In the genomic region with DNA sequence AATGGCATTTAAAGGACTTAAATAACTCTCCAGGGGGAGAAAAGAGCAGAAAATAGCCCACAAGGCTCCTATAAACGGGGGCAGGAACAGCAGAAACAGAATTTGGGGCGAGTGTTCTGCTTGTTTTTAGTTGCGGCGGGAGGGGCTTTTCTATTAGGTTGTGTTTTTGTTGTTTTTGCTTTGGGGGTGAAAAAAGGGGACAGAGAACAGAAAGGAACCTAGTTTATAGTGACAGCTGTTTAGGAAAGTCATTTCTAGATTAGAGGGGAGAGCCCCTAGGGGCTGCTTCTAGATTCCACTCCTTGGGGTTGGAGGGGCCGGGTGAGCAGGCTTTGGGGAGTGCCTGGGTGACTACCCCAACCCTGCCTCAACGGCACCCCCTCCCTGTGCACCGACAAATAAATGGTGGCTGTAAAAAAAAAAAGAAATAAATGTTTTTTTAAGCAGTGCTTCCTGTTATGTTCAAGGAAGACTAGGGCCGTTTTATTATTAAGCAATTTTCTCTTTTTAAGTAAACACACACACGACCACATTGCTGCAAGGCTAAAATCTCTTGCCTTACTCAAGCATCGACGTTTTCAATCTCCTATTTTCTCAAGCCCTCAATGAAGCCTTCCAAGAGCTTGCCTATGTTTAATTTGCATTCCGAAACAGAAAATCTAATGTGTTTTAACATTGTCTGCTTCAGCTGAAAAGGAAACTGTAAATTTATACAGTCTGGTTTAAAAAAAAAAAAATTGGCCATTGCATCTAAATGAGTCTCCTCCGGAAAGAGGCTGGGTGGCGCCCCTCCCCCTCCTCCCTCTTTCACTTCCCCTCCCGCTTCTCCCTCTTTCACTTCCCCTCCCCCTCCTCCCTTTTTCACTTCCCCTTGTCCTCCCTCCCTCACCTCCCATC, we compare ENCODE assay signal across 8 cellular contexts.
DNase-seq lines count a peak whose midpoint lies in the region; ATAC-seq and TF ChIP-seq lines count a peak whose summit lies in the region.

No MANE protein-coding gene starts in this region.

- ATAC-seq in GM21619 (IDR thresholded peaks at IDR 0.05; ENCODE audit: unreplicated experiment), result peak; percentile 86
- peak; percentile 90 for ATAC-seq in stimulated activated effector memory CD8-positive, alpha-beta T cell treated with anti-CD3 and anti-CD28 coated beads, Interleukin-12 subunit alpha, Interleukin-12 subunit beta, amount 100 ng/mL, for 72 hours

- H2AFZ ChIP-seq in KMS-11 (ENCODE audit: low read depth), result peak overlapping the region; percentile 69

- peak overlapping the region; percentile 67 for H3K4me3 Mint-ChIP-seq in stimulated activated effector memory CD8-positive, alpha-beta T cell treated with anti-CD3 and anti-CD28 coated beads, Interleukin-12 subunit alpha, Interleukin-12 subunit beta, amount 100 ng/mL, for 72 hours

- H4K20me1 ChIP-seq in KMS-11 (ENCODE audit: insufficient read depth), result no peaks in the 10 kb centered on the region

- H3K27ac ChIP-seq in KMS-11 (peak overlapping the region; percentile 95), caudate nucleus (ENCODE audit: low read depth, low read length) (peak overlapping the region; percentile 71)

- no peak for TF ChIP-seq POLR2A in lower leg skin (IDR thresholded peaks at IDR 0.05)

- no peaks in the 10 kb centered on the region for H3K27me3 ChIP-seq in KMS-11 (ENCODE audit: insufficient read depth, low read depth)

- peak overlapping the region; percentile 94 for H3K4me2 ChIP-seq in KMS-11

- H3K27ac Mint-ChIP-seq in stimulated activated effector memory CD8-positive, alpha-beta T cell treated with anti-CD3 and anti-CD28 coated beads, Interleukin-12 subunit alpha, Interleukin-12 subunit beta, amount 100 ng/mL, for 72 hours, result peak overlapping the region; percentile 86

- H3K9ac ChIP-seq in KMS-11, result peak overlapping the region; percentile 70

- DNase-seq in GM10266 (ENCODE audit: extremely low spot score), result peak; percentile 62
- peak in 4 of 5 experiments; percentile 28 to 87 (median 43) for DNase-seq in T-helper 2 cell
- DNase-seq in caudate nucleus (lab: John Stamatoyannopoulos, UW), result peak in 26 of 61 donors; percentile 0 to 34 (median 4)
- peak; percentile 34 to 90 for DNase-seq in lower leg skin (ENCODE audit: low spot score in 2 of 2)
- DNase-seq in stimulated activated effector memory CD8-positive, alpha-beta T cell treated with anti-CD3 and anti-CD28 coated beads, Interleukin-12 subunit alpha, Interleukin-12 subunit beta, amount 100 ng/mL, for 72 hours (ENCODE audit: low spot score in 2 of 2), result peak in 1 of 2 donors; percentile 60
- DNase-seq in HK-2 (ENCODE audit: unreplicated experiment), result no peak

- H3K36me3 Mint-ChIP-seq in stimulated activated effector memory CD8-positive, alpha-beta T cell treated with anti-CD3 and anti-CD28 coated beads, Interleukin-12 subunit alpha, Interleukin-12 subunit beta, amount 100 ng/mL, for 72 hours, result no peaks in the 10 kb centered on the region

- H3K36me3 ChIP-seq in KMS-11 (ENCODE audit: insufficient read depth), result no peaks in the 10 kb centered on the region

- peaks cover 37% of the 10 kb centered on the region for H3K4me1 Mint-ChIP-seq in stimulated activated effector memory CD8-positive, alpha-beta T cell treated with anti-CD3 and anti-CD28 coated beads, Interleukin-12 subunit alpha, Interleukin-12 subunit beta, amount 100 ng/mL, for 72 hours

- intact Hi-C loops in lower leg skin (cut with DNase I; ENCODE audit: low total_unique reads), result no loop called here

- H3K4me3 ChIP-seq in KMS-11 (IDR thresholded peaks at IDR 0.05; ENCODE audit: insufficient read depth, low read depth, low read length), result no peak overlapping the region
- no peak overlapping the region for H3K4me3 ChIP-seq in lower leg skin (ENCODE audit: low read depth, poor library complexity, severe bottlenecking)

- no peaks in the 10 kb centered on the region for H3K9me3 Mint-ChIP-seq in stimulated activated effector memory CD8-positive, alpha-beta T cell treated with anti-CD3 and anti-CD28 coated beads, Interleukin-12 subunit alpha, Interleukin-12 subunit beta, amount 100 ng/mL, for 72 hours

- H3K79me2 ChIP-seq in KMS-11 (ENCODE audit: insufficient read depth, low read depth), result no peaks in the 10 kb centered on the region

- whole genome bisulfite sequencing in lower leg skin, 2 donors, result 10 to 17% methylated on average over 15 of the region's 15 CpGs

- peak; percentile 3 for TF ChIP-seq CTCF in GM10266 (IDR thresholded peaks at IDR 0.05; ENCODE audit: control insufficient read depth, insufficient read depth, low read depth, missing control alignments)
- no peak for TF ChIP-seq CTCF in KMS-11 (conservative IDR thresholded peaks at IDR 0.05; ENCODE audit: low read depth, low read length)
- TF ChIP-seq CTCF in lower leg skin (IDR thresholded peaks at IDR 0.05), result no peak

- peaks cover 36% of the 10 kb centered on the region for H3K4me1 ChIP-seq in KMS-11 (ENCODE audit: low read depth, poor library complexity, severe bottlenecking)
